ENCODE assay signal across 10 cellular contexts in the genomic region with DNA sequence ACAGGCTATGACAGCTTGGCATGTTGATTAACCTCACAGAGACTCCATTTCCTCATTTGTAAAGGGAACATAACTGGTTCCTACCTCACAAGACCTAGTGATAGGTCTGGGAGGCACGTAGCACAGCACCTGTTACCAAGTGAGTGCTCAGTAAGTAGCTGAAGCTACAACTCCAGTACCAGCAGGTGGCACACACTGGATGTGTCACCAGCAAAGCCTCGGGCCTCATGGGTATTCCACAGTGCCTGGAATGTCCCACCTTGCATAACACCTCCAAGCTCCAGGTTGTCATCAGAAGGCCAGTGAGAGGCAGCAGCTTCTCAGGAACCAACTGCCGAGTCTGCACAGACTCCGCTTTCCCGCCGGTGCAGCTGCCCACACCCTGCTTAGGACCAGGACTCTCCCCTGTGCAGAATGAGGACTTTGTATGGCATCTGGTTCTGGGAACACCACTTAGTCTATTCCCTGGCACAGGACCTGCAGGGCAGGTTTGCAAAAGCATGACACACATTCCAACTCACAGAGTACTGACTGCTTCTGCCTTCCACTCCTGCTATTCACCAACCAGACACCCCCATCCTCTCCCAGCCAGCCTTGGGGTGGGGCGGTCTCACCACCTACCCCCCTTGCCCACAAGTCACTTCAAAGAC. TPM values are rescaled to one million over a fixed set of nuclear protein-coding genes. Genes with fewer than 3 reads are reported as not detected.
DNase-seq lines count a peak whose midpoint lies in the region; ATAC-seq and TF ChIP-seq lines count a peak whose summit lies in the region.
"Had no signal": no experiment of that assay in that cellular context is flagged by ENCODE, and none has a peak within 500 bp of the region (broad histone marks: within the 10 kb centered on the region; RNA-seq: fewer than 3 reads in every experiment).

No MANE protein-coding gene starts in this region.

- no peak overlapping the region for H3K4me3 ChIP-seq in NB4 (ENCODE audit: low read depth, low read length)
- peak overlapping the region; percentile 87 to 94 for H3K4me3 ChIP-seq in duodenal mucosa (ENCODE audit: low read depth in 1 of 2, low read length in 2 of 2)

- H3K9me3 Mint-ChIP-seq in activated CD8-positive, alpha-beta memory T cell treated with anti-CD3 and anti-CD28 coated beads, Interleukin-2, amount 10 ng/mL, durations not matched to agents 7 days and 5 days (ENCODE audit: low read depth), result no peaks in the 10 kb centered on the region
- H3K9me3 Mint-ChIP-seq in stimulated activated memory B cell treated with anti-CD40 and anti-IgM and Interleukin-4, amounts not matched to agents 10 μg/mL and 1 μg/mL and 100 μg/mL, for 72 hours, result no peaks in the 10 kb centered on the region

- no peak overlapping the region for H3K4me3 Mint-ChIP-seq in activated CD8-positive, alpha-beta memory T cell treated with anti-CD3 and anti-CD28 coated beads, Interleukin-2, amount 10 ng/mL, durations not matched to agents 7 days and 5 days
- H3K4me3 Mint-ChIP-seq in stimulated activated memory B cell treated with anti-CD40 and anti-IgM and Interleukin-4, amounts not matched to agents 10 μg/mL and 1 μg/mL and 100 μg/mL, for 72 hours, result no peak overlapping the region

- H3K36me3 ChIP-seq in duodenal mucosa (ENCODE audit: control insufficient read depth in 1 of 2, insufficient read depth in 2 of 2, low read length in 2 of 2), result peaks cover 12% of the 10 kb centered on the region in 2 donors

- CTCF ChIA-PET in activated CD8-positive, alpha-beta memory T cell treated with anti-CD3 and anti-CD28 coated beads, Interleukin-2, amount 10 ng/mL, durations not matched to agents 7 days and 5 days (lab: Charles Lee), result interaction anchor here (0.6 to 2.0 kb wide), 10 partner anchors 12 to 298 kb away, joined by 3 to 8 read pairs (median 4); a partner anchor contains a TSS

- peaks cover 31% of the 10 kb centered on the region for H3K36me3 Mint-ChIP-seq in activated CD8-positive, alpha-beta memory T cell treated with anti-CD3 and anti-CD28 coated beads, Interleukin-2, amount 10 ng/mL, durations not matched to agents 7 days and 5 days
- H3K36me3 Mint-ChIP-seq in stimulated activated memory B cell treated with anti-CD40 and anti-IgM and Interleukin-4, amounts not matched to agents 10 μg/mL and 1 μg/mL and 100 μg/mL, for 72 hours, result peaks cover 29% of the 10 kb centered on the region

- TF ChIP-seq POLR2A in NB4 (IDR thresholded peaks at IDR 0.05; ENCODE audit: extremely low read depth, insufficient read length), result no peak

- H3K4me1 Mint-ChIP-seq in activated CD8-positive, alpha-beta memory T cell treated with anti-CD3 and anti-CD28 coated beads, Interleukin-2, amount 10 ng/mL, durations not matched to agents 7 days and 5 days, result peaks cover 79% of the 10 kb centered on the region
- H3K4me1 Mint-ChIP-seq in stimulated activated memory B cell treated with anti-CD40 and anti-IgM and Interleukin-4, amounts not matched to agents 10 μg/mL and 1 μg/mL and 100 μg/mL, for 72 hours, result peaks cover 45% of the 10 kb centered on the region

- peak overlapping the region; percentile 9 for H3K27ac Mint-ChIP-seq in activated CD8-positive, alpha-beta memory T cell treated with anti-CD3 and anti-CD28 coated beads, Interleukin-2, amount 10 ng/mL, durations not matched to agents 7 days and 5 days
- H3K27ac Mint-ChIP-seq in stimulated activated memory B cell treated with anti-CD40 and anti-IgM and Interleukin-4, amounts not matched to agents 10 μg/mL and 1 μg/mL and 100 μg/mL, for 72 hours, result no peak overlapping the region

- peaks cover 3% of the 10 kb centered on the region for H3K27me3 Mint-ChIP-seq in activated CD8-positive, alpha-beta memory T cell treated with anti-CD3 and anti-CD28 coated beads, Interleukin-2, amount 10 ng/mL, durations not matched to agents 7 days and 5 days
- H3K27me3 Mint-ChIP-seq in stimulated activated memory B cell treated with anti-CD40 and anti-IgM and Interleukin-4, amounts not matched to agents 10 μg/mL and 1 μg/mL and 100 μg/mL, for 72 hours, result peaks cover 50% of the 10 kb centered on the region

- TF ChIP-seq CTCF in NB4 (IDR thresholded peaks at IDR 0.05; ENCODE audit: low read depth, low read length), result no peak

- H3K9me3 ChIP-seq in duodenal mucosa (ENCODE audit: control insufficient read depth in 1 of 2, low read length in 2 of 2), result no peaks in the 10 kb centered on the region

- peak overlapping the region; percentile 86 to 88 for H3K9ac ChIP-seq in duodenal mucosa (ENCODE audit: low read depth in 1 of 2, low read length in 2 of 2)

- H3K4me1 ChIP-seq in duodenal mucosa (ENCODE audit: control insufficient read depth in 1 of 2, insufficient read depth in 2 of 2, low read length in 2 of 2), result peaks cover 73 to 84% of the 10 kb centered on the region in 2 donors

- no peaks in the 10 kb centered on the region for H3K27me3 ChIP-seq in duodenal mucosa (ENCODE audit: control insufficient read depth in 1 of 2, insufficient read depth in 2 of 2, low read length in 2 of 2)

- H3K27ac ChIP-seq in duodenal mucosa (ENCODE audit: low read depth, low read length), result peak overlapping the region; percentile 86

- no peak for ATAC-seq in activated CD8-positive, alpha-beta memory T cell treated with anti-CD3 and anti-CD28 coated beads, Interleukin-2, amount 10 ng/mL, durations not matched to agents 7 days and 5 days
- peak; percentile 29 for ATAC-seq in stimulated activated memory B cell treated with anti-CD40 and anti-IgM and Interleukin-4, amounts not matched to agents 10 μg/mL and 1 μg/mL and 100 μg/mL, for 72 hours
- ATAC-seq in GM18909 (IDR thresholded peaks at IDR 0.05; ENCODE audit: poor library complexity, unreplicated experiment) (no peak), GM18498 (IDR thresholded peaks at IDR 0.05; ENCODE audit: unreplicated experiment) (no peak)

- DNase-seq in activated CD8-positive, alpha-beta memory T cell treated with anti-CD3 and anti-CD28 coated beads, Interleukin-2, amount 10 ng/mL, durations not matched to agents 7 days and 5 days, result no peak
- no peak for DNase-seq in activated CD8-positive, alpha-beta memory T cell treated with anti-CD3 and anti-CD28 coated beads, Interleukin-2, amount 50 U/mL, for 4 hours
- DNase-seq in NB4 (ENCODE audit: low read depth) (peak; percentile 67), D341Med (ENCODE audit: low spot score) (no peak)
- DNase-seq: caudate nucleus, NCI-H446 had no signal

RNA-seq across cellular contexts. Expression of a gene that starts 4.2 kb away (rescaled TPM):
- total RNA-seq in activated CD8-positive, alpha-beta memory T cell treated with anti-CD3 and anti-CD28 coated beads, Interleukin-2, amount 10 ng/mL, durations not matched to agents 7 days and 5 days, result 10 to 100 TPM; 34.9 to 69.8 TPM
